In the genomic region with DNA sequence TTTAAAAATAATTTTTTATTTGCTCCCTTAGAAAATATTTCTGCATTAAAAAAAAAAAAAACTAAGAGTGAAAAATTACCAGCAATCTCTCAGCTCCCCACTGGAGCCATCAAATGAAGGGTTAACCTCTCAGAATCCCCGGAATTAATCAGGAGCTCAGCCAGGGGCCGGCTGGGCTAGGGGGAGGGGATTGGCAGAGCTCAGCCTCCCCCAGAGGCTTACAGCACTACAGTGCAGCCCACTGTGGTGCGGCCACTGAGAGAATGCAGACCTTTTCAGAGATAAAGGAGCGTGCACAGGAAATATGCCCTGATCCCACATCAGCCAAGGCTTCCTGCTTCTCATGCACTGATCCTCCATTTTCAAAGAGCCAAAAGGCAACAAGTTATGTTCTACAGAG, we compare ENCODE assay signal across 14 cellular contexts.
DNase-seq lines count a peak whose midpoint lies in the region; ATAC-seq and TF ChIP-seq lines count a peak whose summit lies in the region.
"Had no signal": no experiment of that assay in that cellular context is flagged by ENCODE, and none has a peak within 500 bp of the region (broad histone marks: within the 10 kb centered on the region; RNA-seq: fewer than 3 reads in every experiment).

No MANE protein-coding gene starts in this region.

- H3K36me3 Mint-ChIP-seq in nephron progenitor cell (ENCODE audit: low read depth): no peaks in the 10 kb centered on the region
- H3K36me3 Mint-ChIP-seq: activated naive CD8-positive, alpha-beta T cell treated with anti-CD3 and anti-CD28 coated beads, Interleukin-2, amount 10 ng/mL, durations not matched to agents 7 days and 5 days had no signal

- no peaks in the 10 kb centered on the region for H3K36me3 ChIP-seq in SK-N-MC (ENCODE audit: insufficient read depth, low read length)
- H3K36me3 ChIP-seq: tibial artery had no signal

- no peaks in the 10 kb centered on the region for H3K27me3 Mint-ChIP-seq in nephron progenitor cell (ENCODE audit: low read depth, poor library complexity)

- H3K27ac Mint-ChIP-seq in nephron progenitor cell: no peak overlapping the region
- H3K27ac Mint-ChIP-seq: activated naive CD8-positive, alpha-beta T cell treated with anti-CD3 and anti-CD28 coated beads, Interleukin-2, amount 10 ng/mL, durations not matched to agents 7 days and 5 days; progenitor cell of endocrine pancreas had no signal

- no peak overlapping the region for H3K9ac ChIP-seq in SK-N-MC (ENCODE audit: insufficient read length)

- DNase-seq in H4 (ENCODE audit: low spot score): peak; percentile 8
- peak; percentile 51 for DNase-seq in SK-N-MC (ENCODE audit: low read depth, low spot score)
- peak; percentile 42 for DNase-seq in foreskin melanocyte
- peak; percentile 64 for DNase-seq in nephron progenitor cell
- DNase-seq in stimulated activated CD4-positive, alpha-beta T cell treated with anti-CD3 and anti-CD28 coated beads, Interleukin-2, amount 100 ng/mL, for 48 hours: no peak
- DNase-seq in foreskin keratinocyte: no peak
- DNase-seq: activated naive CD8-positive, alpha-beta T cell treated with anti-CD3 and anti-CD28 coated beads, Interleukin-2, amount 10 ng/mL, durations not matched to agents 7 days and 5 days; kidney glomerular epithelial cell; NCI-H510A; tibial artery had no signal

- peaks cover 51% of the 10 kb centered on the region for H3K4me1 Mint-ChIP-seq in nephron progenitor cell
- H3K4me1 Mint-ChIP-seq: activated naive CD8-positive, alpha-beta T cell treated with anti-CD3 and anti-CD28 coated beads, Interleukin-2, amount 10 ng/mL, durations not matched to agents 7 days and 5 days had no signal

- H3K4me3 ChIP-seq in SK-N-MC: peak overlapping the region; percentile 60
- H3K4me3 ChIP-seq: tibial artery had no signal

- peaks cover 9% of the 10 kb centered on the region for H3K27me3 ChIP-seq in foreskin keratinocyte
- H3K27me3 ChIP-seq: tibial artery had no signal

- H3K9me3 Mint-ChIP-seq in nephron progenitor cell: no peaks in the 10 kb centered on the region
- H3K9me3 Mint-ChIP-seq: activated naive CD8-positive, alpha-beta T cell treated with anti-CD3 and anti-CD28 coated beads, Interleukin-2, amount 10 ng/mL, durations not matched to agents 7 days and 5 days had no signal

- no peak for ATAC-seq in GM19035 (IDR thresholded peaks at IDR 0.05; ENCODE audit: unreplicated experiment)
- ATAC-seq in GM21367 (IDR thresholded peaks at IDR 0.05; ENCODE audit: unreplicated experiment): no peak
- no peak for ATAC-seq in foreskin keratinocyte

- no peaks in the 10 kb centered on the region for H3K4me1 ChIP-seq in foreskin keratinocyte
- H3K4me1 ChIP-seq: tibial artery had no signal

- H3K9me3 ChIP-seq in SK-N-MC (ENCODE audit: low read depth, low read length): no peaks in the 10 kb centered on the region
- H3K9me3 ChIP-seq: tibial artery had no signal

- H3K4me3 Mint-ChIP-seq in nephron progenitor cell: peak overlapping the region; percentile 55
- H3K4me3 Mint-ChIP-seq: activated naive CD8-positive, alpha-beta T cell treated with anti-CD3 and anti-CD28 coated beads, Interleukin-2, amount 10 ng/mL, durations not matched to agents 7 days and 5 days had no signal

- peak overlapping the region; percentile 65; the same call in 1 of the 2 replicates for H3K27ac ChIP-seq in SK-N-MC
- no peak overlapping the region for H3K27ac ChIP-seq in foreskin keratinocyte
- H3K27ac ChIP-seq: C4-2B, tibial artery had no signal

- no peak for TF ChIP-seq CTCF in nephron progenitor cell (IDR thresholded peaks at IDR 0.05)
- TF ChIP-seq CTCF in foreskin keratinocyte (conservative IDR thresholded peaks at IDR 0.05): no peak

Comparison
In these comparisons a context has a peak if more than half of its experiments do, and no peak if none do; other contexts are left out.
1. DNase-seq: peak in H4 (single experiment), SK-N-MC (single experiment), foreskin melanocyte (single experiment) and nephron progenitor cell (single experiment); none in stimulated activated CD4-positive, alpha-beta T cell treated with anti-CD3 and anti-CD28 coated beads, Interleukin-2, amount 100 ng/mL, for 48 hours (0 of 2) and foreskin keratinocyte (0 of 2).